16 cellular contexts compared by ENCODE assay signal in genomic region chr5:87388129-87388528, GRCh38. TPM values are rescaled to one million over a fixed set of nuclear protein-coding genes. Genes with fewer than 3 reads are reported as not detected.
A peak's percentile ranks its signal among the peaks of the same experiment; 100 is the strongest.
DNase-seq lines count a peak whose midpoint lies in the region; ATAC-seq and TF ChIP-seq lines count a peak whose summit lies in the region.
"Had no signal": no experiment of that assay in that cellular context is flagged by ENCODE, and none has a peak within 500 bp of the region (broad histone marks: within the 10 kb centered on the region; RNA-seq: fewer than 3 reads in every experiment).

No MANE protein-coding gene starts in this region.

- H3K4me1 ChIP-seq in mammary epithelial cell (ENCODE audit: insufficient read depth, low read length) (peaks cover 6% of the 10 kb centered on the region), IMR-90 (ENCODE audit: control insufficient read depth, insufficient read depth, low read length) (peaks cover 11% of the 10 kb centered on the region; the same call in 1 of the 2 replicates), transverse colon (peaks cover 0 to 3% (median 0%) of the 10 kb centered on the region in 4 donors)
- H3K4me1 ChIP-seq: BLaER1 treated with 17β-estradiol and CSF1 and Interleukin-3, amounts not matched to agents 10 nM and 100 nM; HAP-1 had no signal

- H3K27me3 ChIP-seq in mammary epithelial cell (ENCODE audit: insufficient read depth, low read length) (no peaks in the 10 kb centered on the region), IMR-90 (ENCODE audit: control insufficient read depth, insufficient read depth, low read length) (no peaks in the 10 kb centered on the region), transverse colon (no peaks in the 10 kb centered on the region)
- H3K27me3 ChIP-seq: BLaER1 treated with 17β-estradiol and CSF1 and Interleukin-3, amounts not matched to agents 10 nM and 100 nM had no signal

- H3K4me3 Mint-ChIP-seq in MCF 10A (ENCODE audit: unreplicated experiment) (no peak overlapping the region), osteocyte (ENCODE audit: unreplicated experiment) (no peak overlapping the region)
- peak overlapping the region; percentile 20 for H3K4me3 Mint-ChIP-seq in central memory CD8-positive, alpha-beta T cell
- H3K4me3 Mint-ChIP-seq: HFFc6 had no signal

- POLR2A ChIA-PET in MCF 10A (lab: Yijun Ruan, JAX) = no interaction called here
- POLR2A ChIA-PET in IMR-90 (lab: Charles Lee; ENCODE audit: unreplicated experiment) = no interaction called here

- intact Hi-C loops in MCF 10A (cut with micrococcal nuclease) = no loop called here
- intact Hi-C loops in mammary epithelial cell (cut with micrococcal nuclease) = no loop called here
- intact Hi-C loops in IMR-90 (cut with micrococcal nuclease) = no loop called here
- intact Hi-C loops in transverse colon (cut with DNase I; ENCODE audit: low total_unique reads) = no loop called here

- peaks cover 13% of the 10 kb centered on the region for H3K79me2 ChIP-seq in mammary epithelial cell (ENCODE audit: insufficient read depth, low read length)

- H3K4me1 Mint-ChIP-seq in MCF 10A (ENCODE audit: insufficient read depth, unreplicated experiment) (peaks cover 12% of the 10 kb centered on the region), osteocyte (ENCODE audit: unreplicated experiment) (peaks cover 54% of the 10 kb centered on the region)
- H3K4me1 Mint-ChIP-seq in central memory CD8-positive, alpha-beta T cell = peaks cover 22% of the 10 kb centered on the region

- H4K5ac ChIP-seq in IMR-90 (ENCODE audit: low read depth, low read length) = no peak overlapping the region

- no peak for ATAC-seq in IMR-90 (ENCODE audit: low read depth)
- ATAC-seq in central memory CD8-positive, alpha-beta T cell (replicated peaks; ENCODE audit: extremely low read depth, poor library complexity, severe bottlenecking) = no peak

- BruUV-seq in MCF 10A (replicated peaks; lab: Mats Ljungman, UMichigan) (no TSS peak), mammary epithelial cell (replicated peaks; lab: Mats Ljungman, UMichigan) (no TSS peak), IMR-90 (replicated peaks; lab: Mats Ljungman, UMichigan) (no TSS peak)

- peaks cover 16 to 40% of the 10 kb centered on the region in 2 experiments for H3K79me1 ChIP-seq in IMR-90 (ENCODE audit: low read depth in 1 of 2, low read length in 2 of 2)

- peaks cover 63% of the 10 kb centered on the region for H3K36me3 ChIP-seq in mammary epithelial cell (ENCODE audit: insufficient read depth, low read length)
- peaks cover 26% of the 10 kb centered on the region for H3K36me3 ChIP-seq in IMR-90 (ENCODE audit: control insufficient read depth, insufficient read depth, low read length)
- H3K36me3 ChIP-seq in transverse colon = peaks cover 0 to 64% (median 18%) of the 10 kb centered on the region in 4 donors

- H2AFZ ChIP-seq in mammary epithelial cell (ENCODE audit: low read depth, low read length) = no peak overlapping the region
- H2AFZ ChIP-seq in IMR-90 (replicated peaks; ENCODE audit: low read length, poor library complexity) = no peak overlapping the region

- no peak overlapping the region for H4K91ac ChIP-seq in IMR-90 (ENCODE audit: insufficient read depth, low read depth, low read length)

- no peak overlapping the region for H3K23ac ChIP-seq in IMR-90 (ENCODE audit: low read depth, low read length)

- in situ Hi-C loops in mammary epithelial cell (cut with MboI; ENCODE audit: low sequenced_read_pairs in 2 of 2) = no loop called here
- in situ Hi-C loops in IMR-90 (cut with MboI; ENCODE audit: low sequenced_read_pairs) = no loop called here
- in situ Hi-C loops in transverse colon (cut with MboI; ENCODE audit: low pct_ligation_motif_present in 1 of 4, low pct_unique_long_range_greater_than_20kb in 1 of 4, low sequenced_read_pairs in 3 of 4) = loop anchor here in 1 of 4 donors (25.0 kb wide), 2 partner anchors 126 to 326 kb away; partner anchors contain the start of gene RASA1

- no peak overlapping the region for H3K18ac ChIP-seq in IMR-90 (ENCODE audit: low read depth, low read length)

- H3K9me3 Mint-ChIP-seq in MCF 10A (ENCODE audit: unreplicated experiment) = no peaks in the 10 kb centered on the region
- H3K9me3 Mint-ChIP-seq in central memory CD8-positive, alpha-beta T cell = no peaks in the 10 kb centered on the region
- no peaks in the 10 kb centered on the region for H3K9me3 Mint-ChIP-seq in osteocyte (ENCODE audit: unreplicated experiment)
- H3K9me3 Mint-ChIP-seq: CD4-positive, CD25-positive, alpha-beta regulatory T cell; HFFc6 had no signal

- TF ChIP-seq RAD21 in IMR-90 (IDR thresholded peaks at IDR 0.05; ENCODE audit: low read length) = no peak

- H3K9me3 ChIP-seq in mammary epithelial cell (replicated peaks; ENCODE audit: insufficient read depth, low read length) (no peaks in the 10 kb centered on the region), IMR-90 (ENCODE audit: control insufficient read depth, insufficient read depth, low read length) (no peaks in the 10 kb centered on the region), transverse colon (no peaks in the 10 kb centered on the region)
- H3K9me3 ChIP-seq: BLaER1 treated with 17β-estradiol and CSF1 and Interleukin-3, amounts not matched to agents 10 nM and 100 nM; HAP-1 had no signal

- CTCF ChIA-PET in MCF 10A (lab: Yijun Ruan, JAX) = interaction anchor here (1.0 kb wide), 1 partner anchor 375 kb away, joined by 3 read pairs; no protein-coding TSS in a partner anchor
- CTCF ChIA-PET in mammary epithelial cell (lab: Charles Lee; ENCODE audit: low non-redundant PET) = no interaction called here
- CTCF ChIA-PET in IMR-90 (lab: Yijun Ruan, JAX) = no interaction called here

- H3K4me2 ChIP-seq in mammary epithelial cell (ENCODE audit: insufficient read depth, low read depth, low read length) = no peak overlapping the region
- H3K4me2 ChIP-seq in IMR-90 (ENCODE audit: low read depth, low read length) = no peak overlapping the region
- H3K4me2 ChIP-seq: BLaER1 treated with 17β-estradiol and CSF1 and Interleukin-3, amounts not matched to agents 10 nM and 100 nM had no signal

- peak overlapping the region; percentile 7 for H3K27ac Mint-ChIP-seq in MCF 10A (ENCODE audit: low read depth, unreplicated experiment)
- H3K27ac Mint-ChIP-seq in central memory CD8-positive, alpha-beta T cell (ENCODE audit: low read depth) = no peak overlapping the region
- peak overlapping the region; percentile 58 for H3K27ac Mint-ChIP-seq in osteocyte (ENCODE audit: unreplicated experiment)

- no peak overlapping the region for H3K9ac ChIP-seq in mammary epithelial cell (ENCODE audit: insufficient read depth, low read length)
- no peak overlapping the region for H3K9ac ChIP-seq in IMR-90 (ENCODE audit: low read depth, low read length)
- H3K9ac ChIP-seq: BLaER1 treated with 17β-estradiol and CSF1 and Interleukin-3, amounts not matched to agents 10 nM and 100 nM had no signal

- H4K20me1 ChIP-seq in mammary epithelial cell (ENCODE audit: insufficient read depth, low read length) = no peaks in the 10 kb centered on the region
- no peaks in the 10 kb centered on the region for H4K20me1 ChIP-seq in IMR-90 (ENCODE audit: insufficient read depth, low read length)

- H3K27me3 Mint-ChIP-seq in MCF 10A (ENCODE audit: insufficient read depth, unreplicated experiment) (no peaks in the 10 kb centered on the region), osteocyte (ENCODE audit: unreplicated experiment) (no peaks in the 10 kb centered on the region)
- H3K27me3 Mint-ChIP-seq in central memory CD8-positive, alpha-beta T cell = no peaks in the 10 kb centered on the region

- H2BK20ac ChIP-seq in IMR-90 (ENCODE audit: low read depth, low read length) = no peak overlapping the region

- no peak overlapping the region for H3K27ac ChIP-seq in mammary epithelial cell (ENCODE audit: insufficient read depth, low read depth, low read length)
- no peak overlapping the region for H3K27ac ChIP-seq in IMR-90 (ENCODE audit: insufficient read depth, low read length)
- no peak overlapping the region for H3K27ac ChIP-seq in transverse colon
- H3K27ac ChIP-seq: BLaER1 treated with 17β-estradiol and CSF1 and Interleukin-3, amounts not matched to agents 10 nM and 100 nM; HL-60 had no signal

- no peak for TF ChIP-seq POLR2A in IMR-90 (IDR thresholded peaks at IDR 0.05; ENCODE audit: low read depth, low read length)
- no peak for TF ChIP-seq POLR2A in transverse colon (IDR thresholded peaks at IDR 0.05)

- H3K9me1 ChIP-seq in IMR-90 (ENCODE audit: insufficient read depth, low read length) = peaks cover 6% of the 10 kb centered on the region; the same call in 1 of the 2 replicates

- H3K4me3 ChIP-seq in mammary epithelial cell (replicated peaks in 1 of 3; ENCODE audit: insufficient read depth in 1 of 3, low read depth in 2 of 3, low read length in 3 of 3) (no peak overlapping the region), IMR-90 (ENCODE audit: insufficient read depth, low read depth, low read length) (no peak overlapping the region), transverse colon (no peak overlapping the region)
- H3K4me3 ChIP-seq: BLaER1 treated with 17β-estradiol and CSF1 and Interleukin-3, amounts not matched to agents 10 nM and 100 nM; HAP-1 had no signal

- no peak overlapping the region for H2AK5ac ChIP-seq in IMR-90 (ENCODE audit: low read depth, low read length)

- no peak overlapping the region for H3K56ac ChIP-seq in IMR-90 (ENCODE audit: extremely low read depth, insufficient read depth, low read length)

- no peak overlapping the region for H3K4ac ChIP-seq in IMR-90 (ENCODE audit: low read depth, low read length)

- H2BK120ac ChIP-seq in IMR-90 (ENCODE audit: low read depth, low read length) = no peak overlapping the region

- dilution Hi-C loops in mammary epithelial cell (cut with HindIII; ENCODE audit: low sequenced_read_pairs) = no loop called here
- dilution Hi-C loops in IMR-90 (cut with HindIII; ENCODE audit: low sequenced_read_pairs, unreplicated experiment) = no loop called here

- peaks cover 76% of the 10 kb centered on the region for H3K36me3 Mint-ChIP-seq in MCF 10A (ENCODE audit: insufficient read depth, unreplicated experiment)
- peaks cover 72% of the 10 kb centered on the region for H3K36me3 Mint-ChIP-seq in central memory CD8-positive, alpha-beta T cell (ENCODE audit: insufficient read depth)
- H3K36me3 Mint-ChIP-seq in osteocyte (ENCODE audit: unreplicated experiment) = peaks cover 44% of the 10 kb centered on the region

- no peak overlapping the region for H4K8ac ChIP-seq in IMR-90 (ENCODE audit: low read depth in 2 of 2, low read length in 2 of 2)

- H2BK5ac ChIP-seq in IMR-90 (ENCODE audit: low read depth, low read length, poor library complexity, severe bottlenecking) = peak overlapping the region; percentile 24

- TF ChIP-seq CTCF in MCF 10A (IDR thresholded peaks at IDR 0.05; ENCODE audit: unreplicated experiment) (no peak), mammary epithelial cell (conservative IDR thresholded peaks at IDR 0.05 in 1 of 2, IDR thresholded peaks at IDR 0.05 in 1 of 2; ENCODE audit: extremely low read depth in 1 of 2, insufficient read depth in 1 of 2, low read depth in 1 of 2, low read length in 2 of 2) (no peak), IMR-90 (conservative IDR thresholded peaks at IDR 0.05; ENCODE audit: low read depth, low read length) (no peak), osteocyte (IDR thresholded peaks at IDR 0.05) (no peak), transverse colon (IDR thresholded peaks at IDR 0.05) (no peak)

- TF ChIP-seq EP300 in transverse colon (IDR thresholded peaks at IDR 0.05; ENCODE audit: low read depth) = no peak

- H2AK9ac ChIP-seq in IMR-90 (replicated peaks; ENCODE audit: low read depth, low read length, poor library complexity) = no peak overlapping the region

- DNase-seq in MCF 10A (ENCODE audit: unreplicated experiment) = no peak
- DNase-seq in mammary epithelial cell = no peak
- DNase-seq in IMR-90 = no peak
- no peak for DNase-seq in central memory CD8-positive, alpha-beta T cell (ENCODE audit: low spot score in 2 of 2)
- DNase-seq in osteocyte (ENCODE audit: extremely low spot score, unreplicated experiment) = no peak
- DNase-seq in NCI-H524 (lab: John Stamatoyannopoulos, UW) = no peak
- DNase-seq in NCI-H1048 (lab: John Stamatoyannopoulos, UW) = no peak
- no peak for DNase-seq in transverse colon
- DNase-seq: ACHN; CD4-positive, CD25-positive, alpha-beta regulatory T cell; DND-41; GDM1; HFFc6 had no signal

- WGBS in mammary epithelial cell (ENCODE audit: low coverage, missing lambda C conversion rate) = 96% methylated on average over 2 of the region's 2 CpGs
- no CpG with 5 or more reads among the region's 2 CpGs for WGBS in IMR-90 (ENCODE audit: extremely low coverage in 2 of 2, insufficient read length in 1 of 2), 2 experiments
- 82 to 92% methylated on average over 2 of the region's 2 CpGs for WGBS in transverse colon (ENCODE audit: low coverage in 1 of 2), 2 donors

- H2BK15ac ChIP-seq in IMR-90 (ENCODE audit: low read depth, low read length) = no peak overlapping the region

- no peak overlapping the region for H3K14ac ChIP-seq in IMR-90 (replicated peaks; ENCODE audit: low read depth, low read length)

RNA-seq across cellular contexts. Expression of gene CCNH, which starts 24.6 kb away (rescaled TPM):
- 51.5 and 56.9 TPM in 2 replicates for total RNA-seq in MCF 10A (2022)
- total RNA-seq in mammary epithelial cell = 10 to 100 TPM; 47.6 to 76.2 TPM
- 51.1 TPM for polyA plus RNA-seq in mammary epithelial cell
- polyA minus RNA-seq in mammary epithelial cell = 30.1 TPM
- total RNA-seq in IMR-90 (2012; rRNA removed) = 97.8 and 100 TPM in 2 replicates
- 36.0 and 37.4 TPM in 2 replicates for polyA plus RNA-seq in IMR-90 (2012; rRNA removed)
- 22.5 and 31.2 TPM in 2 replicates for polyA plus RNA-seq in IMR-90 (2012; cell fraction: cytosol; rRNA removed)
- polyA plus RNA-seq in IMR-90 (2012; cell fraction: nucleus; rRNA removed; ENCODE audit: low replicate concordance) = 24.1 and 64.0 TPM in 2 replicates
- total RNA-seq in osteocyte = 31.1 and 32.6 TPM in 2 replicates
- total RNA-seq in transverse colon = 100 to 1,000 TPM in 1 of 4 donors, 10 to 100 TPM in 3; 23.9 to 163 (median 68.3) TPM
